23 cellular contexts compared by ENCODE assay signal in genomic region chr7:30886608-30887011, GRCh38. TPM values are rescaled to one million over a fixed set of nuclear protein-coding genes. Genes with fewer than 3 reads are reported as not detected.
DNase-seq lines count a peak whose midpoint lies in the region; ATAC-seq, FAIRE-seq and TF ChIP-seq lines count a peak whose summit lies in the region.
"Had no signal": no experiment of that assay in that cellular context is flagged by ENCODE, and none has a peak within 500 bp of the region (broad histone marks: within the 10 kb centered on the region; RNA-seq: fewer than 3 reads in every experiment).

No MANE protein-coding gene starts in this region.

- peaks cover 9% of the 10 kb centered on the region for H3K36me3 Mint-ChIP-seq in nephron (ENCODE audit: low read depth)
- H3K36me3 Mint-ChIP-seq: CD14-positive monocyte had no signal

- H3K9me3 Mint-ChIP-seq in nephron: peaks cover 3% of the 10 kb centered on the region

- H3K4me1 Mint-ChIP-seq in nephron: peaks cover 29% of the 10 kb centered on the region
- H3K4me1 Mint-ChIP-seq: CD14-positive monocyte had no signal

- peak overlapping the region in 1 of 3 experiments; percentile 29 for H3K4me3 Mint-ChIP-seq in nephron
- H3K4me3 Mint-ChIP-seq: CD14-positive monocyte had no signal

- peak overlapping the region; percentile 37 to 54 (median 52) for H3K27ac Mint-ChIP-seq in nephron

- no peak for TF ChIP-seq CTCF in choroid plexus epithelial cell (conservative IDR thresholded peaks at IDR 0.05; ENCODE audit: low read depth, low read length)
- TF ChIP-seq CTCF in nephron (IDR thresholded peaks at IDR 0.05; ENCODE audit: unreplicated experiment in 3 of 3): no peak

- no peak overlapping the region for H3K4me3 ChIP-seq in choroid plexus epithelial cell (ENCODE audit: low read depth, low read length)
- H3K4me3 ChIP-seq: left ventricle myocardium inferior, mucosa of descending colon, right lobe of liver had no signal

- ATAC-seq in esophagus mucosa: no peak
- ATAC-seq: mucosa of descending colon had no signal

- FAIRE-seq in urothelium cell line (lab: Jason Lieb, UNC): peak; percentile 58

- intact Hi-C loops in posterior cingulate gyrus (cut with DNase I): no loop called here

- peaks cover 11% of the 10 kb centered on the region for H3K27me3 Mint-ChIP-seq in nephron (ENCODE audit: low read depth)

- DNase-seq in DMS 273 (lab: John Stamatoyannopoulos, UW; ENCODE audit: unreplicated experiment) (peak; percentile 24), DMS 273 treated with DMSO at 0.1 percent for 48 hours (lab: John Stamatoyannopoulos, UW) (no peak), choroid plexus epithelial cell (ENCODE audit: low read depth) (peak; percentile 57), urothelium cell line (ENCODE audit: low spot score) (no peak), posterior cingulate gyrus (no peak)
- no peak for DNase-seq in activated CD4-positive, alpha-beta T cell treated with anti-CD3 and anti-CD28 coated beads for 48 hours
- DNase-seq: activated CD4-positive, alpha-beta T cell treated with anti-CD3 and anti-CD28 coated beads, Interleukin-2, amount 50 U/mL, for 48 hours; activated naive CD4-positive, alpha-beta T cell treated with Interleukin-2 at 50 U/mL for 16 hours; activated T-cell treated with anti-CD3 and anti-CD28 coated beads for 4 hours; DMS153; glutamatergic neuron; KG1; left ventricle myocardium inferior; NCI-H1048; NCI-H2029; right lobe of liver; Right ventricle myocardium superior; stimulated activated CD4-positive, alpha-beta T cell treated with anti-CD3 and anti-CD28 coated beads, Interleukin-2, amount 100 ng/mL, for 24 hours; WERI-Rb-1 had no signal

RNA-seq across cellular contexts. Expression of gene AQP1, which starts 25.0 kb away (rescaled TPM):
- total RNA-seq in esophagus mucosa: 42.3 TPM

Comparison
In these comparisons a context has a peak if more than half of its experiments do, and no peak if none do; other contexts are left out.
1. DNase-seq: peak in DMS 273 (single experiment) and choroid plexus epithelial cell (single experiment); none in DMS 273 treated with DMSO at 0.1 percent for 48 hours (single experiment), urothelium cell line (single experiment), activated CD4-positive, alpha-beta T cell treated with anti-CD3 and anti-CD28 coated beads for 48 hours (single experiment) and posterior cingulate gyrus (0 of 10).